29 cellular contexts compared by ENCODE assay signal in the genomic region with DNA sequence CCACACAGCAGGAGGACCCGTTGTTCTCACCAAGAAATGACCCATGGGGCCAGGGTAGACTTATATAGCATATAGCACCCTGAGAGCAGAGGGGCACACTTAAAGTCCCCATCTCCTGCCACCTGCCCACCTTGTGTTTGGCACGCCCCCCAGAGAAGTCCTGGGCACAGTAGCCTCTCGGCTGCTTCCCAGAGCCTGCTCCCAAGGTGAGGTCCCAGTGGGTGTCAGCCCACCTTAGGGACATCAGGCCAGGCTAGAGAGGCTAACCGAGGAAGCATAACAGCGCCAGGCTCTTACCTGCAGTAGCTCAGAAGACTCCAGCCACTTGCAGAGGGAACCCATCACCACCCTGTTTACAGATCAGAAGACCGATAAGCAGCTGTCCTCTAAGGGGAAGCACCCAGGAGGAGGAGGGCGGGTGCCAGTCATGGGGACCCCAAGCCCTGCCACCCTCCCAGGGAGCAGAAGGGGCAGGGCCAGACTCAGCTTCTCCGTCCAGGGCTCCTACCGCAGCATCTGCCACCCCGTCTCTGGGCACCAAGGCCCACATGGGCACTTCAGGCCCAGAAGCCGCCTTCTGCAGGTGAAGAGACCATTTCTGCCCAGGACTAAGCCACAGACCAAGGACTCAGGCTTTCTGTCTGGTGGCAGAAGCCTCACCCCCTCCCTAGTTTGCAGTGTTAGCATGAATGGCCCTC.
"Had no signal": no experiment of that assay in that cellular context is flagged by ENCODE, and none has a peak within 500 bp of the region (broad histone marks: within the 10 kb centered on the region; RNA-seq: fewer than 3 reads in every experiment).

No MANE protein-coding gene starts in this region.

- FAIRE-seq: islet of Langerhans, pancreas had no signal

- ATAC-seq: activated naive CD8-positive, alpha-beta T cell treated with anti-CD3 and anti-CD28 coated beads, Interleukin-2, amount 50 U/mL, for 24 hours; pancreas; sciatic nerve; upper lobe of right lung; WTC11 had no signal

- H3K9me3 ChIP-seq: esophagus muscularis mucosa, left ventricle myocardium inferior, pancreas, prostate gland, stomach, thyroid gland, upper lobe of right lung had no signal

- H3K4me1 ChIP-seq: prostate gland had no signal

- H3K4me3 Mint-ChIP-seq: activated CD4-positive, alpha-beta memory T cell treated with anti-CD3 and anti-CD28 coated beads, Interleukin-2, amount 10 ng/mL, durations not matched to agents 7 days and 5 days; activated CD4-positive, alpha-beta T cell treated with anti-CD3 and anti-CD28 coated beads, Interleukin-2, amount 10 ng/mL, durations not matched to agents 7 days and 5 days; activated naive CD8-positive, alpha-beta T cell treated with anti-CD3 and anti-CD28 coated beads, Interleukin-2, amount 50 U/mL, for 24 hours; activated T-cell treated with anti-CD3 and anti-CD28 coated beads, Interleukin-2, amount 50 U/mL, for 24 hours; nephron; T-helper 1 cell treated with Interleukin-12 subunit alpha and Interleukin-12 subunit beta and Interleukin-4 antibody, amounts not matched to agents 30 μg/mL and 1 μg/mL, for 36 hours; WTC11 had no signal

- H3K4me3 ChIP-seq: esophagus muscularis mucosa, left ventricle myocardium inferior, pancreas, prostate gland, skin epidermis, stomach, thyroid gland, upper lobe of right lung had no signal

- DNase-seq: activated CD4-positive, alpha-beta memory T cell treated with anti-CD3 and anti-CD28 coated beads, Interleukin-2, amount 10 ng/mL, durations not matched to agents 7 days and 5 days; activated CD4-positive, alpha-beta T cell treated with anti-CD3 and anti-CD28 coated beads for 1 hour; activated CD4-positive, alpha-beta T cell treated with anti-CD3 and anti-CD28 coated beads, Interleukin-2, amount 10 ng/mL, durations not matched to agents 7 days and 5 days; activated CD8-positive, alpha-beta memory T cell treated with anti-CD3 and anti-CD28 coated beads, Interleukin-2, amount 50 U/mL, for 48 hours; activated gamma-delta T cell treated with Interleukin-2 at 50 U/mL for 16 hours; activated naive CD4-positive, alpha-beta T cell treated with anti-CD3 and anti-CD28 coated beads, Interleukin-2, amount 50 U/mL, for 16 hours; activated naive CD8-positive, alpha-beta T cell treated with anti-CD3 and anti-CD28 coated beads, Interleukin-2, amount 50 U/mL, for 24 hours; activated T-cell treated with anti-CD3 and anti-CD28 coated beads, Interleukin-2, amount 50 U/mL, for 24 hours; amygdala; central memory CD4-positive, alpha-beta T cell; foreskin melanocyte; glutamatergic neuron; left ventricle myocardium inferior; retina; stimulated activated CD4-positive, alpha-beta T cell treated with anti-CD3 and anti-CD28 coated beads, Interleukin-12 subunit alpha, Interleukin-12 subunit beta, amount 100 ng/mL, for 4 hours; stimulated activated CD4-positive, alpha-beta T cell treated with anti-CD3 and anti-CD28 coated beads, Interleukin-4, amount 100 ng/mL, for 1 hour; stomach; T1000; thyroid gland; upper lobe of right lung had no signal

- H3K9me3 Mint-ChIP-seq: activated CD4-positive, alpha-beta memory T cell treated with anti-CD3 and anti-CD28 coated beads, Interleukin-2, amount 10 ng/mL, durations not matched to agents 7 days and 5 days; activated CD4-positive, alpha-beta T cell treated with anti-CD3 and anti-CD28 coated beads, Interleukin-2, amount 10 ng/mL, durations not matched to agents 7 days and 5 days; activated naive CD8-positive, alpha-beta T cell treated with anti-CD3 and anti-CD28 coated beads, Interleukin-2, amount 50 U/mL, for 24 hours; activated T-cell treated with anti-CD3 and anti-CD28 coated beads, Interleukin-2, amount 50 U/mL, for 24 hours; nephron; T-helper 1 cell treated with Interleukin-12 subunit alpha and Interleukin-12 subunit beta and Interleukin-4 antibody, amounts not matched to agents 30 μg/mL and 1 μg/mL, for 36 hours; WTC11 had no signal

- H3K27ac Mint-ChIP-seq: activated CD4-positive, alpha-beta memory T cell treated with anti-CD3 and anti-CD28 coated beads, Interleukin-2, amount 10 ng/mL, durations not matched to agents 7 days and 5 days; activated CD4-positive, alpha-beta T cell treated with anti-CD3 and anti-CD28 coated beads, Interleukin-2, amount 10 ng/mL, durations not matched to agents 7 days and 5 days; activated naive CD8-positive, alpha-beta T cell treated with anti-CD3 and anti-CD28 coated beads, Interleukin-2, amount 50 U/mL, for 24 hours; activated T-cell treated with anti-CD3 and anti-CD28 coated beads, Interleukin-2, amount 50 U/mL, for 24 hours; nephron; T-helper 1 cell treated with Interleukin-12 subunit alpha and Interleukin-12 subunit beta and Interleukin-4 antibody, amounts not matched to agents 30 μg/mL and 1 μg/mL, for 36 hours; WTC11 had no signal

- H3K27me3 Mint-ChIP-seq: activated CD4-positive, alpha-beta memory T cell treated with anti-CD3 and anti-CD28 coated beads, Interleukin-2, amount 10 ng/mL, durations not matched to agents 7 days and 5 days; activated CD4-positive, alpha-beta T cell treated with anti-CD3 and anti-CD28 coated beads, Interleukin-2, amount 10 ng/mL, durations not matched to agents 7 days and 5 days; activated naive CD8-positive, alpha-beta T cell treated with anti-CD3 and anti-CD28 coated beads, Interleukin-2, amount 50 U/mL, for 24 hours had no signal

- H3K27ac ChIP-seq: esophagus muscularis mucosa, left ventricle myocardium inferior, pancreas, prostate gland, stomach, thyroid gland, upper lobe of right lung had no signal

- H3K27me3 ChIP-seq: esophagus muscularis mucosa, pancreas, stomach, thyroid gland, upper lobe of right lung had no signal
